Comparison of ENCODE assay signal across 9 cellular contexts in genomic region chr4:163681208-163681821, GRCh38.
DNase-seq lines count a peak whose midpoint lies in the region; ATAC-seq and TF ChIP-seq lines count a peak whose summit lies in the region.
"Had no signal": no experiment of that assay in that cellular context is flagged by ENCODE, and none has a peak within 500 bp of the region (broad histone marks: within the 10 kb centered on the region; RNA-seq: fewer than 3 reads in every experiment).

No MANE protein-coding gene starts in this region.

- ATAC-seq in GM18870 (IDR thresholded peaks at IDR 0.05; ENCODE audit: unreplicated experiment) = peak; percentile 87
- peak; percentile 58 for ATAC-seq in HG03066 (IDR thresholded peaks at IDR 0.05; ENCODE audit: low read depth, unreplicated experiment)

- H3K4me1 ChIP-seq in OCI-LY3 (ENCODE audit: low read length) = peaks cover 9% of the 10 kb centered on the region

- H3K27ac ChIP-seq in OCI-LY3 (ENCODE audit: low read length) = no peak overlapping the region

- H3K36me3 ChIP-seq in OCI-LY3 (replicated peaks; ENCODE audit: low read depth, low read length) = no peaks in the 10 kb centered on the region

- no peak overlapping the region for H3K4me3 Mint-ChIP-seq in endothelial cell (ENCODE audit: unreplicated experiment)
- H3K4me3 Mint-ChIP-seq: dendritic cell treated with granulocyte-macrophage colony-stimulating factor and Interleukin-4, amounts not matched to agents 40 ng/mL and 50 ng/mL, for 4 days had no signal

- no peaks in the 10 kb centered on the region for H3K79me2 ChIP-seq in OCI-LY3 (ENCODE audit: low read length)

- H3K27me3 Mint-ChIP-seq in endothelial cell (ENCODE audit: unreplicated experiment) = no peaks in the 10 kb centered on the region

- H3K27me3 ChIP-seq in OCI-LY3 (ENCODE audit: low read depth, low read length) = no peaks in the 10 kb centered on the region

- peak; percentile 5 for DNase-seq in NCI-H345 treated with DMSO at 0.1 percent for 48 hours (lab: John Stamatoyannopoulos, UW; ENCODE audit: unreplicated experiment)
- DNase-seq in NCI-H345 (lab: John Stamatoyannopoulos, UW) = no peak
- DNase-seq in endothelial cell (ENCODE audit: low spot score) = peak; percentile 13
- peak; percentile 46 for DNase-seq in pons (ENCODE audit: low spot score)
- no peak for DNase-seq in NCI-H2196 treated with DMSO at 0.1 percent for 48 hours (lab: John Stamatoyannopoulos, UW; ENCODE audit: unreplicated experiment)

- no peaks in the 10 kb centered on the region for H3K4me1 Mint-ChIP-seq in endothelial cell (ENCODE audit: unreplicated experiment)

- no peak overlapping the region for H3K9ac ChIP-seq in OCI-LY3 (ENCODE audit: low read length)

- H3K9me3 ChIP-seq in OCI-LY3 (ENCODE audit: insufficient read depth, low read length) = no peaks in the 10 kb centered on the region

- no peaks in the 10 kb centered on the region for H3K9me3 Mint-ChIP-seq in endothelial cell (ENCODE audit: unreplicated experiment)
- H3K9me3 Mint-ChIP-seq: dendritic cell treated with granulocyte-macrophage colony-stimulating factor and Interleukin-4, amounts not matched to agents 40 ng/mL and 50 ng/mL, for 4 days had no signal

- H3K4me2 ChIP-seq in OCI-LY3 (ENCODE audit: low read length) = no peak overlapping the region

- TF ChIP-seq CTCF in OCI-LY3 (IDR thresholded peaks at IDR 0.05; ENCODE audit: low read depth, low read length) (peak; percentile 85), endothelial cell (IDR thresholded peaks at IDR 0.05; ENCODE audit: unreplicated experiment) (peak; percentile 81)

- H4K20me1 ChIP-seq in OCI-LY3 (ENCODE audit: insufficient read depth, low read length) = no peaks in the 10 kb centered on the region

- H3K36me3 Mint-ChIP-seq in endothelial cell (ENCODE audit: low read depth, unreplicated experiment) = no peaks in the 10 kb centered on the region

- H3K4me3 ChIP-seq in OCI-LY3 (ENCODE audit: low read length) = no peak overlapping the region

- no peak overlapping the region for H3K27ac Mint-ChIP-seq in endothelial cell (ENCODE audit: unreplicated experiment)

- H2AFZ ChIP-seq in OCI-LY3 (ENCODE audit: low read depth, low read length) = no peak overlapping the region

Comparison
In these comparisons a context has a peak if more than half of its experiments do, and no peak if none do; other contexts are left out.
1. DNase-seq: peak in NCI-H345 treated with DMSO at 0.1 percent for 48 hours (single experiment), endothelial cell (single experiment) and pons (single experiment); none in NCI-H345 (single experiment) and NCI-H2196 treated with DMSO at 0.1 percent for 48 hours (single experiment).